23 cellular contexts compared by ENCODE assay signal in genomic region chr22:25123677-25124076, GRCh38.
DNase-seq lines count a peak whose midpoint lies in the region; ATAC-seq, FAIRE-seq and TF ChIP-seq lines count a peak whose summit lies in the region.
"Had no signal": no experiment of that assay in that cellular context is flagged by ENCODE, and none has a peak within 500 bp of the region (broad histone marks: within the 10 kb centered on the region; RNA-seq: fewer than 3 reads in every experiment).

No MANE protein-coding gene starts in this region.

- DNase-seq in breast epithelium (ENCODE audit: low spot score in 2 of 2) (no peak), MCF 10A (ENCODE audit: unreplicated experiment) (no peak), K562 (ENCODE audit: extremely low read depth in 1 of 4, low spot score in 3 of 4) (no peak), upper lobe of right lung (no peak)
- DNase-seq: Caco-2; CD4-positive, CD25-positive, alpha-beta regulatory T cell; CD8-positive, alpha-beta T cell; DMS153; DND-41; H9; HFFc6 had no signal

- H3K4me2 ChIP-seq in K562 (ENCODE audit: insufficient read depth, low read length), result no peak overlapping the region
- H3K4me2 ChIP-seq: BLaER1, GM23338 had no signal

- intact Hi-C loops in breast epithelium (cut with DNase I; ENCODE audit: low total_unique reads) (no loop called here), MCF 10A (cut with micrococcal nuclease) (no loop called here), K562 (cut with micrococcal nuclease) (no loop called here), upper lobe of right lung (cut with DNase I) (no loop called here)

- H3K4me3 Mint-ChIP-seq in MCF 10A (ENCODE audit: unreplicated experiment), result no peak overlapping the region
- H3K4me3 Mint-ChIP-seq: B cell; CD4-positive, CD25-positive, alpha-beta regulatory T cell; CD8-positive, alpha-beta T cell; GM23338; H9; HFFc6 had no signal

- H4K20me1 ChIP-seq in K562 (replicated peaks; ENCODE audit: control insufficient read depth, insufficient read depth, low read length), result no peaks in the 10 kb centered on the region
- H4K20me1 ChIP-seq: BLaER1 had no signal

- no peaks in the 10 kb centered on the region for H3K27me3 Mint-ChIP-seq in MCF 10A (ENCODE audit: insufficient read depth, unreplicated experiment)
- H3K27me3 Mint-ChIP-seq: CD4-positive, CD25-positive, alpha-beta regulatory T cell had no signal

- peaks cover 15% of the 10 kb centered on the region for H3K4me1 Mint-ChIP-seq in MCF 10A (ENCODE audit: insufficient read depth, unreplicated experiment)
- H3K4me1 Mint-ChIP-seq: B cell; CD4-positive, CD25-positive, alpha-beta regulatory T cell had no signal

- no peak for ATAC-seq in K562
- no peak for ATAC-seq in upper lobe of right lung
- no peak for ATAC-seq in GM19023 (IDR thresholded peaks at IDR 0.05; ENCODE audit: unreplicated experiment)
- no peak for ATAC-seq in GM21360 (IDR thresholded peaks at IDR 0.05; ENCODE audit: unreplicated experiment)
- ATAC-seq: CD8-positive, alpha-beta T cell; GM23338; HCT116 had no signal

- WGBS in K562 (ENCODE audit: insufficient coverage, low coverage, missing lambda C conversion rate), result 12% methylated on average over 3 of the region's 3 CpGs

- H3K36me3 Mint-ChIP-seq in MCF 10A (ENCODE audit: insufficient read depth, unreplicated experiment), result peaks cover 46% of the 10 kb centered on the region
- H3K36me3 Mint-ChIP-seq: CD4-positive, CD25-positive, alpha-beta regulatory T cell had no signal

- H3K36me3 ChIP-seq in breast epithelium (no peaks in the 10 kb centered on the region), K562 (ENCODE audit: control insufficient read depth, insufficient read depth, low read length) (no peaks in the 10 kb centered on the region), upper lobe of right lung (no peaks in the 10 kb centered on the region)
- H3K36me3 ChIP-seq: BLaER1 had no signal

- H3K9me3 Mint-ChIP-seq in MCF 10A (ENCODE audit: unreplicated experiment), result no peaks in the 10 kb centered on the region
- H3K9me3 Mint-ChIP-seq: CD4-positive, CD25-positive, alpha-beta regulatory T cell; CD8-positive, alpha-beta T cell had no signal

- H3K9me3 ChIP-seq in breast epithelium (no peaks in the 10 kb centered on the region), K562 (replicated peaks; ENCODE audit: control insufficient read depth, insufficient read depth, low read depth, low read length) (no peaks in the 10 kb centered on the region), upper lobe of right lung (no peaks in the 10 kb centered on the region)
- H3K9me3 ChIP-seq: BLaER1, Caco-2 had no signal

- no peak overlapping the region for H2AFZ ChIP-seq in K562 (ENCODE audit: low read depth, low read length)
- H2AFZ ChIP-seq: GM23338 had no signal

- no peak for TF ChIP-seq RAD21 in K562 (CRISPR knock-in tag; conservative IDR thresholded peaks at IDR 0.05 in 1 of 2, IDR thresholded peaks at IDR 0.05 in 1 of 2)

- in situ Hi-C loops in K562 (cut with MboI), result no loop called here

- no peaks in the 10 kb centered on the region for H3K27me3 ChIP-seq in breast epithelium
- H3K27me3 ChIP-seq in K562 (ENCODE audit: control insufficient read depth in 2 of 2, insufficient read depth in 2 of 2, low read length in 2 of 2), result peaks cover 0 to 3% of the 10 kb centered on the region in 2 experiments; a peak in 2 of 5 replicates
- H3K27me3 ChIP-seq in upper lobe of right lung, result no peaks in the 10 kb centered on the region
- H3K27me3 ChIP-seq: BLaER1 had no signal

- TF ChIP-seq CTCF in breast epithelium (IDR thresholded peaks at IDR 0.05) (no peak), MCF 10A (IDR thresholded peaks at IDR 0.05; ENCODE audit: unreplicated experiment) (no peak), K562 (IDR thresholded peaks at IDR 0.05 in 2 of 3, conservative IDR thresholded peaks at IDR 0.05 in 1 of 3; ENCODE audit: insufficient read depth in 2 of 3, low read depth in 1 of 3, low read length in 3 of 3) (no peak), upper lobe of right lung (IDR thresholded peaks at IDR 0.05) (no peak)

- TF ChIP-seq POLR2A in breast epithelium (IDR thresholded peaks at IDR 0.05) (no peak), K562 (conservative IDR thresholded peaks at IDR 0.05) (no peak)

- H3K9ac ChIP-seq in K562 (ENCODE audit: insufficient read depth in 1 of 2, low read depth in 2 of 2, low read length in 2 of 2), result no peak overlapping the region
- H3K9ac ChIP-seq: BLaER1 had no signal

- no peaks in the 10 kb centered on the region for H3K79me2 ChIP-seq in K562 (ENCODE audit: control insufficient read depth, insufficient read depth, low read length)

- TF ChIP-seq EP300 in K562 (IDR thresholded peaks at IDR 0.05; ENCODE audit: low read length), result no peak

- BruUV-seq in MCF 10A (replicated peaks; lab: Mats Ljungman, UMichigan) (no TSS peak), K562 (replicated peaks; lab: Mats Ljungman, UMichigan) (no TSS peak)

- H3K27ac ChIP-seq in breast epithelium (peak overlapping the region; percentile 70 to 96), K562 (ENCODE audit: extremely low read depth, low read depth, low read length) (no peak overlapping the region), upper lobe of right lung (peak overlapping the region; percentile 30)
- H3K27ac ChIP-seq: 22Rv1, BLaER1, C4-2B had no signal

- H3K27ac Mint-ChIP-seq in MCF 10A (ENCODE audit: low read depth, unreplicated experiment), result no peak overlapping the region
- H3K27ac Mint-ChIP-seq: B cell; CD4-positive, CD25-positive, alpha-beta regulatory T cell; CD8-positive, alpha-beta T cell; GM23338; H9; HFFc6 had no signal

- no peaks in the 10 kb centered on the region for H3K9me1 ChIP-seq in K562 (ENCODE audit: control insufficient read depth, insufficient read depth, low read length)

- H3K4me1 ChIP-seq in breast epithelium (peaks cover 4 to 20% of the 10 kb centered on the region in 2 donors), K562 (replicated peaks in 1 of 2; ENCODE audit: control insufficient read depth in 2 of 2, insufficient read depth in 2 of 2, low read length in 2 of 2) (no peaks in the 10 kb centered on the region), upper lobe of right lung (peaks cover 22% of the 10 kb centered on the region)
- H3K4me1 ChIP-seq: Caco-2 had no signal

- H3K4me3 ChIP-seq in breast epithelium (no peak overlapping the region), K562 (no peak overlapping the region), upper lobe of right lung (no peak overlapping the region)
- H3K4me3 ChIP-seq: BLaER1, GM23338 had no signal

- no peak for FAIRE-seq in K562 (lab: Jason Lieb, UNC)
- FAIRE-seq: A204.1, G401.6, GM12892, GM19239 had no signal

- POLR2A ChIA-PET in MCF 10A (lab: Yijun Ruan, JAX), result interaction anchor here (1.4 kb wide), 1 partner anchor 31 kb away, joined by 3 read pairs; no protein-coding TSS in a partner anchor
- POLR2A ChIA-PET in K562 (lab: Yijun Ruan, JAX), result no interaction called here

- CTCF ChIA-PET in MCF 10A (lab: Yijun Ruan, JAX) (interaction anchor here (0.5 to 0.7 kb wide), 2 partner anchors 22 to 193 kb away, joined by 3 to 5 read pairs; no protein-coding TSS in a partner anchor), K562 (lab: Yijun Ruan, JAX; ENCODE audit: low intra/inter-chr PET ratio) (no interaction called here)

TF ChIP-seq in K562, 482 proteins besides CTCF, POLR2A, EP300 and RAD21:
- TF ChIP-seq SMAD1 (IDR thresholded peaks at IDR 0.05; ENCODE audit: low read depth, low read length, partially characterized antibody) (no peak), RBM25 (IDR thresholded peaks at IDR 0.05; ENCODE audit: low read depth, low read length, severe bottlenecking) (peak; percentile 21)
